In genomic region chr9:137881591-137882505, GRCh38 we compare ENCODE assay signal across 22 cellular contexts. TPM values are rescaled to one million over a fixed set of nuclear protein-coding genes. Genes with fewer than 3 reads are reported as not detected.
A peak's percentile ranks its signal among the peaks of the same experiment; 100 is the strongest.
DNase-seq lines count a peak whose midpoint lies in the region; ATAC-seq and TF ChIP-seq lines count a peak whose summit lies in the region.
"Had no signal": no experiment of that assay in that cellular context is flagged by ENCODE, and none has a peak within 500 bp of the region (broad histone marks: within the 10 kb centered on the region; RNA-seq: fewer than 3 reads in every experiment).

No MANE protein-coding gene starts in this region.

- H3K27me3 ChIP-seq in suprapubic skin = peaks cover 51% of the 10 kb centered on the region
- H3K27me3 ChIP-seq: BLaER1 had no signal

- peaks cover 8% of the 10 kb centered on the region for H3K27me3 Mint-ChIP-seq in endothelial cell (ENCODE audit: unreplicated experiment)

- no peak for TF ChIP-seq EP300 in suprapubic skin (IDR thresholded peaks at IDR 0.05)

- TF ChIP-seq POLR2A in suprapubic skin (IDR thresholded peaks at IDR 0.05) = no peak

- no peaks in the 10 kb centered on the region for H3K9me3 Mint-ChIP-seq in endothelial cell (ENCODE audit: unreplicated experiment)
- H3K9me3 Mint-ChIP-seq: CD4-positive, alpha-beta memory T cell had no signal

- ATAC-seq in left ventricle myocardium superior (no peak), GM21381 (IDR thresholded peaks at IDR 0.05; ENCODE audit: unreplicated experiment) (no peak)

- H3K4me1 Mint-ChIP-seq in endothelial cell (ENCODE audit: unreplicated experiment) = no peaks in the 10 kb centered on the region
- H3K4me1 Mint-ChIP-seq: IgD-negative memory B cell had no signal

- H3K4me1 ChIP-seq in suprapubic skin = peaks cover 9% of the 10 kb centered on the region

- intact Hi-C loops in cardiac septum (cut with DNase I) (no loop called here), left ventricle myocardium superior (cut with micrococcal nuclease) (no loop called here)

- H3K27ac Mint-ChIP-seq in endothelial cell (ENCODE audit: unreplicated experiment) = no peak overlapping the region
- H3K27ac Mint-ChIP-seq: CD4-positive, alpha-beta memory T cell; IgD-negative memory B cell had no signal

- H3K27ac ChIP-seq in caudate nucleus (ENCODE audit: low read depth, low read length) (peak overlapping the region; percentile 21), suprapubic skin (no peak overlapping the region)
- H3K27ac ChIP-seq: BLaER1, HL-60 had no signal

- H3K36me3 Mint-ChIP-seq in endothelial cell (ENCODE audit: low read depth, unreplicated experiment) = peaks cover 3% of the 10 kb centered on the region
- H3K36me3 Mint-ChIP-seq: CD4-positive, alpha-beta memory T cell had no signal

- no peaks in the 10 kb centered on the region for H3K9me3 ChIP-seq in suprapubic skin
- H3K9me3 ChIP-seq: MG63 had no signal

- TF ChIP-seq CTCF in endothelial cell (IDR thresholded peaks at IDR 0.05; ENCODE audit: unreplicated experiment) = no peak
- no peak for TF ChIP-seq CTCF in suprapubic skin (IDR thresholded peaks at IDR 0.05)

- H3K4me3 ChIP-seq in suprapubic skin = no peak overlapping the region
- H3K4me3 ChIP-seq: BLaER1, MG63 had no signal

- H3K36me3 ChIP-seq in suprapubic skin = no peaks in the 10 kb centered on the region
- H3K36me3 ChIP-seq: BLaER1, MG63 had no signal

- DNase-seq in cardiac septum (ENCODE audit: low spot score) = peak; percentile 59
- DNase-seq in left ventricle myocardium superior = no peak
- peak; percentile 16 for DNase-seq in NCI-H69 (lab: John Stamatoyannopoulos, UW)
- DNase-seq in caudate nucleus (lab: John Stamatoyannopoulos, UW) = peak in 2 of 61 donors; percentile 24 to 56
- DNase-seq in SK-N-DZ (ENCODE audit: low spot score) = no peak
- DNase-seq in endothelial cell (ENCODE audit: low spot score) = no peak
- no peak for DNase-seq in suprapubic skin (ENCODE audit: low spot score in 2 of 2)
- DNase-seq: CD4-positive, alpha-beta memory T cell; DMS53; Karpas-422; MG63; NCI-H1092; NCI-H1436 treated with DMSO at 0.1 percent for 48 hours; NCI-H2029; NCI-H510A; NCI-H82; RPMI8226; SIG-M5 had no signal

- H3K4me3 Mint-ChIP-seq in endothelial cell (ENCODE audit: unreplicated experiment) = no peak overlapping the region
- H3K4me3 Mint-ChIP-seq: CD4-positive, alpha-beta memory T cell; IgD-negative memory B cell had no signal

- WGBS in suprapubic skin = 55% methylated on average over 13 of the region's 19 CpGs

RNA-seq across cellular contexts. Expression of gene CACNA1B, which starts 4.3 kb away (rescaled TPM):
- 0.70 TPM for total RNA-seq in cardiac septum
- 0.20 TPM for total RNA-seq in left ventricle myocardium superior
- polyA plus RNA-seq in SK-N-DZ (2014; cell fraction: cytosol; rRNA removed) = 10.3 and 13.9 TPM in 2 replicates
- polyA plus RNA-seq in SK-N-DZ (2014; cell fraction: nucleus; rRNA removed) = 27.7 and 38.8 TPM in 2 replicates
- 2.0 TPM for total RNA-seq in endothelial cell (ENCODE audit: unreplicated experiment)
- under 1 TPM in 2 of 4 donors, not detected in 2; 0.08 TPM for total RNA-seq in suprapubic skin
- total RNA-seq: CD4-positive, alpha-beta memory T cell had no signal
- polyA plus RNA-seq: CD4-positive, alpha-beta memory T cell; IgD-negative memory B cell had no signal

Comparison
In these comparisons a context has a peak if more than half of its experiments do, and no peak if none do; other contexts are left out.
1. DNase-seq: peak in cardiac septum (single experiment) and NCI-H69 (single experiment); none in left ventricle myocardium superior (single experiment), SK-N-DZ (single experiment), endothelial cell (single experiment) and suprapubic skin (0 of 2).